ENCODE assay signal across 1 cellular context in genomic region chr13:43071824-43072223, GRCh38.
TF ChIP-seq lines count a peak whose summit lies in the region.

No MANE protein-coding gene starts in this region.

TF ChIP-seq in GM23338, 12 proteins besides CTCF, POLR2A, EP300 and RAD21:
- TF ChIP-seq ZNF462 (CRISPR knock-in tag; IDR thresholded peaks at IDR 0.05) (peak; percentile 47; the same call in 1 of the 2 replicates), STAT1 (IDR thresholded peaks at IDR 0.05; ENCODE audit: unreplicated experiment) (no peak)
